ENCODE assay signal across 1 cellular context in genomic region chr16:17468611-17469010, GRCh38.
TF ChIP-seq lines count a peak whose summit lies in the region.

No MANE protein-coding gene starts in this region.

TF ChIP-seq in HepG2, 621 proteins besides CTCF, POLR2A, EP300 and RAD21:
- TF ChIP-seq PRDM4 (CRISPR knock-in tag; IDR thresholded peaks at IDR 0.05; ENCODE audit: borderline replicate concordance) (no peak), ZKSCAN1 (IDR thresholded peaks at IDR 0.05; ENCODE audit: low read length) (no peak)
